In genomic region chr1:79041666-79042065, GRCh38 we compare ENCODE assay signal across 20 cellular contexts. TPM values are rescaled to one million over a fixed set of nuclear protein-coding genes. Genes with fewer than 3 reads are reported as not detected.
DNase-seq lines count a peak whose midpoint lies in the region; ATAC-seq and TF ChIP-seq lines count a peak whose summit lies in the region.
"Had no signal": no experiment of that assay in that cellular context is flagged by ENCODE, and none has a peak within 500 bp of the region (broad histone marks: within the 10 kb centered on the region; RNA-seq: fewer than 3 reads in every experiment).

No MANE protein-coding gene starts in this region.

- no peaks in the 10 kb centered on the region for H3K9me2 ChIP-seq in SK-N-SH

- no peak overlapping the region for H3K9ac ChIP-seq in SK-N-SH
- H3K9ac ChIP-seq: BLaER1 treated with 17β-estradiol and CSF1 and Interleukin-3, amounts not matched to agents 10 nM and 100 nM had no signal

- CTCF ChIA-PET in SK-N-SH (lab: Yijun Ruan, JAX): no interaction called here

- no peak for TF ChIP-seq EP300 in SK-N-SH (IDR thresholded peaks at IDR 0.05; ENCODE audit: borderline replicate concordance in 1 of 2, low read depth in 1 of 2, low read length in 1 of 2)

- no peak overlapping the region for H3K4me2 ChIP-seq in SK-N-SH

- ATAC-seq in SK-N-SH treated with all-trans-retinoic acid at 6 μM for 48 hours (peak; percentile 21; the same call in 1 of the 3 replicates), HG03439 (IDR thresholded peaks at IDR 0.05; ENCODE audit: unreplicated experiment) (no peak), HG03280 (IDR thresholded peaks at IDR 0.05; ENCODE audit: unreplicated experiment) (no peak)
- ATAC-seq: K562 had no signal

- no peaks in the 10 kb centered on the region for H3K9me3 ChIP-seq in SK-N-SH
- H3K9me3 ChIP-seq: SJCRH30 had no signal

- peaks cover 19% of the 10 kb centered on the region for H3F3A ChIP-seq in SK-N-SH (replicated peaks; ENCODE audit: insufficient read depth)

- DNase-seq in SK-N-SH (no peak), RPMI7951 (ENCODE audit: low read depth) (peak; percentile 36), fibroblast of pulmonary artery (ENCODE audit: low read depth) (peak; percentile 17), hepatic stellate cell (ENCODE audit: low spot score) (no peak), HuH-7 (ENCODE audit: low spot score) (no peak)
- DNase-seq: DMS79 treated with DMSO at 0.1 percent for 48 hours, NCI-H1048, NCI-H1436 treated with DMSO at 0.1 percent for 48 hours, NCI-H2029 treated with DMSO at 0.1 percent for 48 hours, NCI-H2171 treated with DMSO at 0.1 percent for 48 hours, NCI-H748 treated with DMSO at 0.1 percent for 48 hours, SJCRH30 had no signal

- no peak for TF ChIP-seq RAD21 in SK-N-SH (IDR thresholded peaks at IDR 0.05; ENCODE audit: low read length)

- H3K79me2 ChIP-seq in SK-N-SH (ENCODE audit: insufficient read depth): no peaks in the 10 kb centered on the region

- 95% methylated on average over 3 of the region's 3 CpGs for WGBS in SK-N-SH (ENCODE audit: low lambda C conversion rate)

- H3K27ac ChIP-seq in SK-N-SH (ENCODE audit: low read depth in 2 of 2, low read length in 1 of 2): no peak overlapping the region
- H3K27ac ChIP-seq: 22Rv1, HL-60, SJCRH30 had no signal

- POLR2A ChIA-PET in SK-N-SH (lab: Yijun Ruan, JAX): no interaction called here

- no peaks in the 10 kb centered on the region for H3K27me3 ChIP-seq in SK-N-SH (ENCODE audit: insufficient read depth)
- H3K27me3 ChIP-seq: BLaER1 treated with 17β-estradiol and CSF1 and Interleukin-3, amounts not matched to agents 10 nM and 100 nM; SJCRH30 had no signal

- H3K36me3 ChIP-seq in SK-N-SH (replicated peaks in 1 of 2; ENCODE audit: control insufficient read depth in 1 of 2, insufficient read depth in 2 of 2, low read length in 1 of 2): no peaks in the 10 kb centered on the region
- H3K36me3 ChIP-seq: BLaER1 treated with 17β-estradiol and CSF1 and Interleukin-3, amounts not matched to agents 10 nM and 100 nM; SJCRH30 had no signal

- no peak overlapping the region for H3K4me3 ChIP-seq in SK-N-SH (ENCODE audit: low read depth in 2 of 2, low read length in 1 of 2)
- H3K4me3 ChIP-seq in fibroblast of pulmonary artery (replicated peaks; ENCODE audit: low read depth, low read length): no peak overlapping the region
- H3K4me3 ChIP-seq: BLaER1 treated with 17β-estradiol and CSF1 and Interleukin-3, amounts not matched to agents 10 nM and 100 nM; K562; SJCRH30 had no signal

- no peak overlapping the region for H2AFZ ChIP-seq in SK-N-SH (ENCODE audit: low read depth)

- TF ChIP-seq CTCF in SK-N-SH (IDR thresholded peaks at IDR 0.05): no peak
- TF ChIP-seq CTCF in fibroblast of pulmonary artery (IDR thresholded peaks at IDR 0.05; ENCODE audit: low read length, missing control alignments): no peak

- no peaks in the 10 kb centered on the region for H4K20me1 ChIP-seq in SK-N-SH (ENCODE audit: insufficient read depth)
- H4K20me1 ChIP-seq: BLaER1 treated with 17β-estradiol and CSF1 and Interleukin-3, amounts not matched to agents 10 nM and 100 nM had no signal

- peaks cover 0 to 9% of the 10 kb centered on the region in 2 experiments; a peak in 2 of 4 replicates for H3K4me1 ChIP-seq in SK-N-SH (ENCODE audit: control insufficient read depth in 1 of 2, insufficient read depth in 2 of 2, low read depth in 1 of 2, low read length in 1 of 2)

TF ChIP-seq in SK-N-SH treated with all-trans-retinoic acid at 6 μM for 48 hours, 23 proteins besides CTCF, POLR2A, EP300 and RAD21 (continues in another document):
- TF ChIP-seq OSR1 (CRISPR knock-in tag; IDR thresholded peaks at IDR 0.05) (no peak), ZFP30 (CRISPR knock-in tag; IDR thresholded peaks at IDR 0.05) (no peak), ZNF8 (CRISPR knock-in tag; IDR thresholded peaks at IDR 0.05) (no peak), CSDC2 (CRISPR knock-in tag; IDR thresholded peaks at IDR 0.05) (no peak), PPARA (CRISPR knock-in tag; IDR thresholded peaks at IDR 0.05; ENCODE audit: borderline replicate concordance) (no peak), ZFP3 (CRISPR knock-in tag; IDR thresholded peaks at IDR 0.05) (no peak)
- TF ChIP-seq, protein P1, sequence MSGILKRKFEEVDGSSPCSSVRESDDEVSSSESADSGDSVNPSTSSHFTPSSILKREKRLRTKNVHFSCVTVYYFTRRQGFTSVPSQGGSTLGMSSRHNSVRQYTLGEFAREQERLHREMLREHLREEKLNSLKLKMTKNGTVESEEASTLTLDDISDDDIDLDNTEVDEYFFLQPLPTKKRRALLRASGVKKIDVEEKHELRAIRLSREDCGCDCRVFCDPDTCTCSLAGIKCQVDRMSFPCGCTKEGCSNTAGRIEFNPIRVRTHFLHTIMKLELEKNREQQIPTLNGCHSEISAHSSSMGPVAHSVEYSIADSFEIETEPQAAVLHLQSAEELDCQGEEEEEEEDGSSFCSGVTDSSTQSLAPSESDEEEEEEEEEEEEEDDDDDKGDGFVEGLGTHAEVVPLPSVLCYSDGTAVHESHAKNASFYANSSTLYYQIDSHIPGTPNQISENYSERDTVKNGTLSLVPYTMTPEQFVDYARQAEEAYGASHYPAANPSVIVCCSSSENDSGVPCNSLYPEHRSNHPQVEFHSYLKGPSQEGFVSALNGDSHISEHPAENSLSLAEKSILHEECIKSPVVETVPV (CRISPR knock-in tag; IDR thresholded peaks at IDR 0.05): no peak
- TF ChIP-seq, protein P2, sequence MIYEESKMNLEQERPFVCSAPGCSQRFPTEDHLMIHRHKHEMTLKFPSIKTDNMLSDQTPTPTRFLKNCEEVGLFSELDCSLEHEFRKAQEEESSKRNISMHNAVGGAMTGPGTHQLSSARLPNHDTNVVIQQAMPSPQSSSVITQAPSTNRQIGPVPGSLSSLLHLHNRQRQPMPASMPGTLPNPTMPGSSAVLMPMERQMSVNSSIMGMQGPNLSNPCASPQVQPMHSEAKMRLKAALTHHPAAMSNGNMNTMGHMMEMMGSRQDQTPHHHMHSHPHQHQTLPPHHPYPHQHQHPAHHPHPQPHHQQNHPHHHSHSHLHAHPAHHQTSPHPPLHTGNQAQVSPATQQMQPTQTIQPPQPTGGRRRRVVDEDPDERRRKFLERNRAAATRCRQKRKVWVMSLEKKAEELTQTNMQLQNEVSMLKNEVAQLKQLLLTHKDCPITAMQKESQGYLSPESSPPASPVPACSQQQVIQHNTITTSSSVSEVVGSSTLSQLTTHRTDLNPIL (CRISPR knock-in tag; IDR thresholded peaks at IDR 0.05; ENCODE audit: low read depth): no peak

TF ChIP-seq in SK-N-SH, 30 proteins besides CTCF, POLR2A, EP300 and RAD21 (continues in another document):
- TF ChIP-seq FOXJ3 (CRISPR knock-in tag; IDR thresholded peaks at IDR 0.05) (no peak), TAF1 (IDR thresholded peaks at IDR 0.05; ENCODE audit: borderline replicate concordance, low read depth, low read length) (no peak), PBX3 (IDR thresholded peaks at IDR 0.05) (no peak), FOSL2 (IDR thresholded peaks at IDR 0.05; ENCODE audit: borderline replicate concordance, low read depth) (no peak), POLR2AphosphoS5 (IDR thresholded peaks at IDR 0.05; ENCODE audit: low read depth, low read length) (no peak), RCOR1 (IDR thresholded peaks at IDR 0.05; ENCODE audit: low read length) (no peak), ELF1 (IDR thresholded peaks at IDR 0.05) (no peak), NFIC (IDR thresholded peaks at IDR 0.05; ENCODE audit: borderline replicate concordance) (no peak), FOXM1 (IDR thresholded peaks at IDR 0.05; ENCODE audit: low read depth) (no peak), CHD2 (IDR thresholded peaks at IDR 0.05; ENCODE audit: low read length, partially characterized antibody) (no peak), MXI1 (IDR thresholded peaks at IDR 0.05; ENCODE audit: low read depth, low read length) (no peak), RFX5 (IDR thresholded peaks at IDR 0.05; ENCODE audit: low read length) (no peak), GATA2 (CRISPR knock-in tag; IDR thresholded peaks at IDR 0.05) (no peak), JUND (IDR thresholded peaks at IDR 0.05) (no peak), SMC3 (IDR thresholded peaks at IDR 0.05; ENCODE audit: low read depth, low read length) (no peak), YY1 (IDR thresholded peaks at IDR 0.05; ENCODE audit: low read depth) (no peak), RXRA (IDR thresholded peaks at IDR 0.05; ENCODE audit: borderline replicate concordance, low read depth) (no peak), SIN3A (IDR thresholded peaks at IDR 0.05; ENCODE audit: borderline replicate concordance, low read depth, low read length) (no peak)
- TF ChIP-seq, protein P3, sequence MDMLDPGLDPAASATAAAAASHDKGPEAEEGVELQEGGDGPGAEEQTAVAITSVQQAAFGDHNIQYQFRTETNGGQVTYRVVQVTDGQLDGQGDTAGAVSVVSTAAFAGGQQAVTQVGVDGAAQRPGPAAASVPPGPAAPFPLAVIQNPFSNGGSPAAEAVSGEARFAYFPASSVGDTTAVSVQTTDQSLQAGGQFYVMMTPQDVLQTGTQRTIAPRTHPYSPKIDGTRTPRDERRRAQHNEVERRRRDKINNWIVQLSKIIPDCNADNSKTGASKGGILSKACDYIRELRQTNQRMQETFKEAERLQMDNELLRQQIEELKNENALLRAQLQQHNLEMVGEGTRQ (IDR thresholded peaks at IDR 0.05; ENCODE audit: borderline replicate concordance, low read depth, low read length): no peak

RNA-seq across cellular contexts. Expression of gene ADGRL4, which starts 35.1 kb away (rescaled TPM):
- 0.24 and 0.30 TPM in 2 replicates for polyA plus RNA-seq in SK-N-SH (2012; rRNA removed)
- polyA plus RNA-seq in SK-N-SH (2012; cell fraction: cytosol; rRNA removed): 0.08 and 0.09 TPM in 2 replicates
- polyA plus RNA-seq in SK-N-SH (2012; cell fraction: nucleus; rRNA removed): 0.20 TPM in 1 of 2 replicates, not detected in the other
- total RNA-seq in RPMI7951 (2014; rRNA removed; shearing (Covaris generic)): 46.9 and 50.3 TPM in 2 replicates
- total RNA-seq: K562, PC-3, SJCRH30 had no signal
- polyA plus RNA-seq: K562 had no signal

Comparison
In these comparisons a context has a peak if more than half of its experiments do, and no peak if none do; other contexts are left out.
1. DNase-seq: peak in RPMI7951 (single experiment) and fibroblast of pulmonary artery (single experiment); none in SK-N-SH (single experiment), hepatic stellate cell (single experiment) and HuH-7 (single experiment).